ENCODE assay signal across 28 cellular contexts in the genomic region with DNA sequence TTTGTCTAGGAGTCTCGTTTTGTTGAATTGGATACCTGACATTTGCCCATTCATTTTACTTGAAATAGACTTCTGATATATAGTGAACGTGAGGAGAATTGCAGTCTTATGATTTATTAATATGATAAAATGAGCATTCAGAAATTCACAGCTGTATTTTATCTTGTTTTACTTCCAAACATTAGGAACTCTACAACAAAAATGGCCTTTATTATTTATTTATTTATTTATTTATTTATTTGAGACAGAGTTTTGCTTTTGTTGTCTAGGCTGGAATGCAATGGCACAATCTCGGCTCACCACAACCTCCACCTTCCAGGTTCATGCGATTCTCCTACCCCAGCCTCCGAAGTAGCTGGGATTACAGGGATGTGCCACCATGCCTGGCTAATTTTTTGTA.
"Had no signal": no experiment of that assay in that cellular context is flagged by ENCODE, and none has a peak within 500 bp of the region (broad histone marks: within the 10 kb centered on the region; RNA-seq: fewer than 3 reads in every experiment).

No MANE protein-coding gene starts in this region.

- H3K4me1 Mint-ChIP-seq: endodermal cell had no signal

- H3K27ac ChIP-seq: colonic mucosa, coronary artery, epithelial cell of prostate, esophagus muscularis mucosa, esophagus squamous epithelium, foreskin keratinocyte, gastrocnemius medialis, gastroesophageal sphincter, heart left ventricle, heart right ventricle, hepatocyte had no signal

- H3K27me3 ChIP-seq: colonic mucosa, dorsolateral prefrontal cortex, esophagus muscularis mucosa, esophagus squamous epithelium, foreskin keratinocyte, gastrocnemius medialis, gastroesophageal sphincter, heart left ventricle, heart right ventricle, hepatocyte had no signal

- FAIRE-seq: endometrium had no signal

- H3K4me2 ChIP-seq: hepatocyte had no signal

- H3K4me1 ChIP-seq: colonic mucosa, esophagus muscularis mucosa, esophagus squamous epithelium, foreskin keratinocyte, gastroesophageal sphincter, heart right ventricle had no signal

- ATAC-seq: effector memory CD8-positive, alpha-beta T cell; esophagus mucosa; foreskin keratinocyte; gastrocnemius medialis; gastroesophageal sphincter; heart left ventricle; heart right ventricle had no signal

- H3K27me3 Mint-ChIP-seq: dendritic cell treated with granulocyte-macrophage colony-stimulating factor and Interleukin-4, amounts not matched to agents 40 ng/mL and 50 ng/mL, for 4 days; effector memory CD8-positive, alpha-beta T cell had no signal

- H3K27ac Mint-ChIP-seq: dendritic cell treated with granulocyte-macrophage colony-stimulating factor and Interleukin-4, amounts not matched to agents 40 ng/mL and 50 ng/mL, for 4 days had no signal

- DNase-seq: colonic mucosa; cortex of kidney; dermis blood vessel endothelial cell; dorsolateral prefrontal cortex; effector CD4-positive, alpha-beta T cell; effector CD8-positive, alpha-beta T cell; effector memory CD4-positive, alpha-beta T cell; effector memory CD8-positive, alpha-beta T cell; endodermal cell; erythroblast; esophagus squamous epithelium; foreskin fibroblast; foreskin keratinocyte; foreskin melanocyte; gastrocnemius medialis; glutamatergic neuron; head of caudate nucleus; heart left ventricle; heart right ventricle; hippocampal formation had no signal

- H3K9me3 ChIP-seq: colonic mucosa, esophagus muscularis mucosa, esophagus squamous epithelium, gastrocnemius medialis, gastroesophageal sphincter, heart left ventricle, heart right ventricle had no signal

- H2AFZ ChIP-seq: hepatocyte had no signal

- H3K4me3 Mint-ChIP-seq: dendritic cell treated with granulocyte-macrophage colony-stimulating factor and Interleukin-4, amounts not matched to agents 40 ng/mL and 50 ng/mL, for 4 days; effector memory CD8-positive, alpha-beta T cell; endodermal cell had no signal

- H3K4me3 ChIP-seq: colonic mucosa, coronary artery, dorsolateral prefrontal cortex, esophagus muscularis mucosa, esophagus squamous epithelium, gastrocnemius medialis, gastroesophageal sphincter, heart left ventricle, heart right ventricle, hepatocyte had no signal
